ENCODE assay signal across 1 cellular context in genomic region chr11:103659138-103659734, GRCh38.
TF ChIP-seq lines count a peak whose summit lies in the region.

No MANE protein-coding gene starts in this region.

TF ChIP-seq in SK-N-SH, 30 proteins besides CTCF, POLR2A, EP300 and RAD21 (continued from another document):
- TF ChIP-seq, protein P1, sequence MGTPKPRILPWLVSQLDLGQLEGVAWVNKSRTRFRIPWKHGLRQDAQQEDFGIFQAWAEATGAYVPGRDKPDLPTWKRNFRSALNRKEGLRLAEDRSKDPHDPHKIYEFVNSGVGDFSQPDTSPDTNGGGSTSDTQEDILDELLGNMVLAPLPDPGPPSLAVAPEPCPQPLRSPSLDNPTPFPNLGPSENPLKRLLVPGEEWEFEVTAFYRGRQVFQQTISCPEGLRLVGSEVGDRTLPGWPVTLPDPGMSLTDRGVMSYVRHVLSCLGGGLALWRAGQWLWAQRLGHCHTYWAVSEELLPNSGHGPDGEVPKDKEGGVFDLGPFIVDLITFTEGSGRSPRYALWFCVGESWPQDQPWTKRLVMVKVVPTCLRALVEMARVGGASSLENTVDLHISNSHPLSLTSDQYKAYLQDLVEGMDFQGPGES (IDR thresholded peaks at IDR 0.05; ENCODE audit: low read depth, low read length) = no peak
- TF ChIP-seq FOXJ3 (CRISPR knock-in tag; IDR thresholded peaks at IDR 0.05) (0 out of 2 replicates have a peak, but pooled peaks have one; percentile 18), MEF2A (IDR thresholded peaks at IDR 0.05; ENCODE audit: borderline replicate concordance, low read depth) (peak; percentile 18; the same call in 1 of the 2 replicates)
- TF ChIP-seq, protein P2, sequence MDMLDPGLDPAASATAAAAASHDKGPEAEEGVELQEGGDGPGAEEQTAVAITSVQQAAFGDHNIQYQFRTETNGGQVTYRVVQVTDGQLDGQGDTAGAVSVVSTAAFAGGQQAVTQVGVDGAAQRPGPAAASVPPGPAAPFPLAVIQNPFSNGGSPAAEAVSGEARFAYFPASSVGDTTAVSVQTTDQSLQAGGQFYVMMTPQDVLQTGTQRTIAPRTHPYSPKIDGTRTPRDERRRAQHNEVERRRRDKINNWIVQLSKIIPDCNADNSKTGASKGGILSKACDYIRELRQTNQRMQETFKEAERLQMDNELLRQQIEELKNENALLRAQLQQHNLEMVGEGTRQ (IDR thresholded peaks at IDR 0.05; ENCODE audit: borderline replicate concordance, low read depth, low read length) = no peak
